8 cellular contexts compared by ENCODE assay signal in genomic region chr9:136949817-136950655, GRCh38. TPM values are rescaled to one million over a fixed set of nuclear protein-coding genes. Genes with fewer than 3 reads are reported as not detected.
A peak's percentile ranks its signal among the peaks of the same experiment; 100 is the strongest.
DNase-seq lines count a peak whose midpoint lies in the region; TF ChIP-seq lines count a peak whose summit lies in the region.

No MANE protein-coding gene starts in this region.

- DNase-seq in GDM1 (lab: John Stamatoyannopoulos, UW) (peak; percentile 84), HAP-1 (ENCODE audit: low spot score in 2 of 2) (peak; percentile 89 to 98), MG63 (peak; percentile 91), SJCRH30 (peak; percentile 83 to 90), globus pallidus (ENCODE audit: low spot score) (peak; percentile 93), nucleus accumbens (lab: John Stamatoyannopoulos, UW) (peak; percentile 61 to 98 (median 93)), suprapubic skin (ENCODE audit: low spot score in 2 of 2) (peak; percentile 97)
- DNase-seq in activated naive CD4-positive, alpha-beta T cell treated with anti-CD3 and anti-CD28 coated beads for 36 hours: peak; percentile 98

- H3K27ac Mint-ChIP-seq in activated naive CD4-positive, alpha-beta T cell treated with anti-CD3 and anti-CD28 coated beads for 36 hours: peak overlapping the region; percentile 72

- no peak for TF ChIP-seq CTCF in suprapubic skin (IDR thresholded peaks at IDR 0.05)

- 0% methylated on average over 4 of the region's 63 CpGs for WGBS in suprapubic skin

- H3K36me3 ChIP-seq in HAP-1 (replicated peaks) (no peaks in the 10 kb centered on the region), MG63 (no peaks in the 10 kb centered on the region), SJCRH30 (no peaks in the 10 kb centered on the region), suprapubic skin (no peaks in the 10 kb centered on the region)

- intact Hi-C loops in activated naive CD4-positive, alpha-beta T cell treated with anti-CD3 and anti-CD28 coated beads for 36 hours (cut with micrococcal nuclease): loop anchor here (1.0 kb wide), 1 partner anchor 42 kb away; the partner anchor contains the start of gene PAXX

- CTCF ChIA-PET in activated naive CD4-positive, alpha-beta T cell treated with anti-CD3 and anti-CD28 coated beads for 36 hours (lab: Charles Lee): interaction anchor here (0.7 kb wide), 1 partner anchor 172 kb away, joined by 3 read pairs; no protein-coding TSS in a partner anchor

- H3K9me3 ChIP-seq in HAP-1 (no peaks in the 10 kb centered on the region), MG63 (no peaks in the 10 kb centered on the region), SJCRH30 (replicated peaks) (no peaks in the 10 kb centered on the region), suprapubic skin (no peaks in the 10 kb centered on the region)

- in situ Hi-C loops in HAP-1 (cut with MboI; ENCODE audit: low sequenced_read_pairs): no loop called here

- TF ChIP-seq EP300 in suprapubic skin (IDR thresholded peaks at IDR 0.05): no peak

- H3K4me1 Mint-ChIP-seq in activated naive CD4-positive, alpha-beta T cell treated with anti-CD3 and anti-CD28 coated beads for 36 hours (ENCODE audit: low read depth): peaks cover under 1% of the 10 kb centered on the region

- peak in 1 of 2 donors; percentile 16 for TF ChIP-seq POLR2A in suprapubic skin (IDR thresholded peaks at IDR 0.05)

- H3K27ac ChIP-seq in SJCRH30 (no peak overlapping the region), suprapubic skin (peak overlapping the region; percentile 49)

- H3K4me3 ChIP-seq in HAP-1 (peak overlapping the region; percentile 54), MG63 (peak overlapping the region; percentile 65), SJCRH30 (peak overlapping the region; percentile 55), suprapubic skin (peak overlapping the region; percentile 59)

- H3K27me3 Mint-ChIP-seq in activated naive CD4-positive, alpha-beta T cell treated with anti-CD3 and anti-CD28 coated beads for 36 hours (ENCODE audit: low read depth): no peaks in the 10 kb centered on the region

- H3K27me3 ChIP-seq in HAP-1 (ENCODE audit: low read depth) (no peaks in the 10 kb centered on the region), MG63 (no peaks in the 10 kb centered on the region), SJCRH30 (peaks cover 38% of the 10 kb centered on the region), suprapubic skin (no peaks in the 10 kb centered on the region)

- peak overlapping the region; percentile 82 for H3K4me3 Mint-ChIP-seq in activated naive CD4-positive, alpha-beta T cell treated with anti-CD3 and anti-CD28 coated beads for 36 hours

- no peaks in the 10 kb centered on the region for H3K36me3 Mint-ChIP-seq in activated naive CD4-positive, alpha-beta T cell treated with anti-CD3 and anti-CD28 coated beads for 36 hours (ENCODE audit: low read depth)

- peaks cover 22% of the 10 kb centered on the region for H3K4me1 ChIP-seq in HAP-1
- no peaks in the 10 kb centered on the region for H3K4me1 ChIP-seq in SJCRH30
- peaks cover 34% of the 10 kb centered on the region for H3K4me1 ChIP-seq in suprapubic skin

- H3K9me3 Mint-ChIP-seq in activated naive CD4-positive, alpha-beta T cell treated with anti-CD3 and anti-CD28 coated beads for 36 hours: no peaks in the 10 kb centered on the region

RNA-seq across cellular contexts. Expression of gene LCN12, which starts 2.0 kb away (rescaled TPM):
- total RNA-seq in MG63 (2014; rRNA removed; shearing (Covaris generic); ENCODE audit: low replicate concordance): not detected in 2 replicates
- not detected in 2 replicates for total RNA-seq in SJCRH30 (2014; rRNA removed; shearing (Covaris generic))
- 1 to 10 TPM; 1.1 to 1.9 TPM for total RNA-seq in activated naive CD4-positive, alpha-beta T cell treated with anti-CD3 and anti-CD28 coated beads for 36 hours
- total RNA-seq in suprapubic skin: 1 to 10 TPM in 1 of 4 donors, not detected in 3; 3.7 TPM

RNA-seq across cellular contexts. Expression of gene C8G, which starts 5.0 kb away (rescaled TPM):
- not detected in 2 replicates for total RNA-seq in MG63 (2014; rRNA removed; shearing (Covaris generic); ENCODE audit: low replicate concordance)
- not detected in 2 replicates for total RNA-seq in SJCRH30 (2014; rRNA removed; shearing (Covaris generic))
- total RNA-seq in activated naive CD4-positive, alpha-beta T cell treated with anti-CD3 and anti-CD28 coated beads for 36 hours: under 1 TPM in 1 of 2 experiments, not detected in 1; 0.83 TPM
- 1 to 10 TPM in 1 of 4 donors, not detected in 3; 2.7 TPM for total RNA-seq in suprapubic skin

RNA-seq across cellular contexts. Expression of gene FBXW5, which starts 5.5 kb away (rescaled TPM):
- total RNA-seq in MG63 (2014; rRNA removed; shearing (Covaris generic); ENCODE audit: low replicate concordance): 66.3 and 88.3 TPM in 2 replicates
- 37.1 and 40.4 TPM in 2 replicates for total RNA-seq in SJCRH30 (2014; rRNA removed; shearing (Covaris generic))
- total RNA-seq in activated naive CD4-positive, alpha-beta T cell treated with anti-CD3 and anti-CD28 coated beads for 36 hours: 10 to 100 TPM; 44.0 to 47.8 TPM
- 100 to 1,000 TPM; 101 to 166 (median 142) TPM for total RNA-seq in suprapubic skin

RNA-seq across cellular contexts. Expression of gene PTGDS, which starts 27.3 kb away (rescaled TPM):
- not detected in 2 replicates for total RNA-seq in MG63 (2014; rRNA removed; shearing (Covaris generic); ENCODE audit: low replicate concordance)
- total RNA-seq in SJCRH30 (2014; rRNA removed; shearing (Covaris generic)): not detected in 2 replicates
- total RNA-seq in activated naive CD4-positive, alpha-beta T cell treated with anti-CD3 and anti-CD28 coated beads for 36 hours: not detected
- 10 to 100 TPM in 3 of 4 donors, 1 to 10 TPM in 1; 4.3 to 31.7 (median 25.7) TPM for total RNA-seq in suprapubic skin

RNA-seq across cellular contexts. Expression of gene LCNL1, which starts 32.8 kb away (rescaled TPM):
- not detected in 2 replicates for total RNA-seq in MG63 (2014; rRNA removed; shearing (Covaris generic); ENCODE audit: low replicate concordance)
- total RNA-seq in SJCRH30 (2014; rRNA removed; shearing (Covaris generic)): not detected in 2 replicates
- not detected for total RNA-seq in activated naive CD4-positive, alpha-beta T cell treated with anti-CD3 and anti-CD28 coated beads for 36 hours
- total RNA-seq in suprapubic skin: under 1 TPM in 2 of 4 donors, not detected in 2; 0.18 to 0.40 TPM
